In the genomic region with DNA sequence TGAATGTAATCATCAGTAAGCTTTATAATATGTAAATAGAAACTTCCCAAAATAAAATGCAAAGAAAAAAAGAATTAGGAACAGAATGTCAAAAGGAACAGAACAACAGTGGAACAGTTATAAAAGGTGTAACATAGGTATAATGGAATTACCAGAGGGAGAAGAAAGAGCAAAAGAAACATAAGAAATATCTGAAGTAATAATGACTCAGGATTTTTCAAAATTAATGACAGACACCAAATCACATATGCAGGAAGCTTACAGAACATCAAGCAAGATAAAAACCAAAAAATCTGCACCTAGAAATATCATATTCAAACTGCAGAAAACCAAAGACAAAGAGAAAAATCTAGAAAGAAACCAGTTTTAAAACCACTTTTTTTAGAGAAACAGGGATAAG, we compare ENCODE assay signal across 28 cellular contexts.
"Had no signal": no experiment of that assay in that cellular context is flagged by ENCODE, and none has a peak within 500 bp of the region (broad histone marks: within the 10 kb centered on the region; RNA-seq: fewer than 3 reads in every experiment).

No MANE protein-coding gene starts in this region.

- ATAC-seq: effector memory CD8-positive, alpha-beta T cell; esophagus mucosa; left lobe of liver; naive thymus-derived CD4-positive, alpha-beta T cell; right lobe of liver; stimulated activated memory B cell treated with anti-CD40 and anti-IgM and Interleukin-4, amounts not matched to agents 10 μg/mL and 1 μg/mL and 100 μg/mL, for 72 hours; upper lobe of right lung had no signal

- DNase-seq: activated CD4-positive, alpha-beta T cell treated with anti-CD3 and anti-CD28 coated beads for 1 hour; activated CD4-positive, alpha-beta T cell treated with anti-CD3 and anti-CD28 coated beads, Interleukin-2, amount 50 U/mL, for 48 hours; activated naive CD4-positive, alpha-beta T cell treated with anti-CD3 and anti-CD28 coated beads, Interleukin-2, amount 10 ng/mL, durations not matched to agents 7 days and 5 days; adrenal gland; dorsolateral prefrontal cortex; effector memory CD8-positive, alpha-beta T cell; foreskin melanocyte; glutamatergic neuron; immature natural killer cell; naive thymus-derived CD4-positive, alpha-beta T cell; occipital lobe; posterior cingulate gyrus; right lobe of liver; stimulated activated CD4-positive, alpha-beta T cell treated with anti-CD3 and anti-CD28 coated beads, Interleukin-2, amount 100 ng/mL, for 24 hours; SW 1271; upper lobe of right lung; WERI-Rb-1 had no signal

- H3K4me1 Mint-ChIP-seq: neural crest cell; stimulated activated memory B cell treated with anti-CD40 and anti-IgM and Interleukin-4, amounts not matched to agents 10 μg/mL and 1 μg/mL and 100 μg/mL, for 72 hours had no signal

- H3K4me2 ChIP-seq: hepatocyte had no signal

- H3K27me3 ChIP-seq: adrenal gland, breast epithelium, dorsolateral prefrontal cortex, hepatocyte, right lobe of liver, upper lobe of right lung had no signal

- H3K27ac ChIP-seq: breast epithelium, dorsolateral prefrontal cortex, hepatocyte, right lobe of liver, thoracic aorta, upper lobe of right lung, WERI-Rb-1 had no signal

- H3K4me3 Mint-ChIP-seq: activated naive CD4-positive, alpha-beta T cell treated with anti-CD3 and anti-CD28 coated beads, Interleukin-2, amount 10 ng/mL, durations not matched to agents 7 days and 5 days; central memory CD8-positive, alpha-beta T cell; immature natural killer cell; naive thymus-derived CD4-positive, alpha-beta T cell; neural crest cell; stimulated activated memory B cell treated with anti-CD40 and anti-IgM and Interleukin-4, amounts not matched to agents 10 μg/mL and 1 μg/mL and 100 μg/mL, for 72 hours had no signal

- H3K27me3 Mint-ChIP-seq: activated naive CD4-positive, alpha-beta T cell treated with anti-CD3 and anti-CD28 coated beads, Interleukin-2, amount 10 ng/mL, durations not matched to agents 7 days and 5 days; central memory CD8-positive, alpha-beta T cell; effector memory CD8-positive, alpha-beta T cell; naive thymus-derived CD4-positive, alpha-beta T cell; stimulated activated memory B cell treated with anti-CD40 and anti-IgM and Interleukin-4, amounts not matched to agents 10 μg/mL and 1 μg/mL and 100 μg/mL, for 72 hours had no signal

- H3K36me3 ChIP-seq: adrenal gland, breast epithelium, right lobe of liver, upper lobe of right lung, WERI-Rb-1 had no signal

- H3K79me2 ChIP-seq: hepatocyte had no signal

- H3K9me3 Mint-ChIP-seq: activated naive CD4-positive, alpha-beta T cell treated with anti-CD3 and anti-CD28 coated beads, Interleukin-2, amount 10 ng/mL, durations not matched to agents 7 days and 5 days; central memory CD8-positive, alpha-beta T cell; effector memory CD8-positive, alpha-beta T cell; immature natural killer cell; neural crest cell; stimulated activated memory B cell treated with anti-CD40 and anti-IgM and Interleukin-4, amounts not matched to agents 10 μg/mL and 1 μg/mL and 100 μg/mL, for 72 hours had no signal

- FAIRE-seq: endothelial cell of umbilical vein had no signal

- H2AFZ ChIP-seq: hepatocyte had no signal

- H3K4me1 ChIP-seq: breast epithelium, right lobe of liver, upper lobe of right lung had no signal

- H3K4me3 ChIP-seq: adrenal gland, breast epithelium, dorsolateral prefrontal cortex, hepatocyte, lung, right lobe of liver, skin epidermis, thoracic aorta, upper lobe of right lung had no signal

- H3K9me3 ChIP-seq: adrenal gland, breast epithelium, right lobe of liver, thoracic aorta, upper lobe of right lung had no signal

- H3K27ac Mint-ChIP-seq: activated naive CD4-positive, alpha-beta T cell treated with anti-CD3 and anti-CD28 coated beads, Interleukin-2, amount 10 ng/mL, durations not matched to agents 7 days and 5 days; immature natural killer cell; stimulated activated memory B cell treated with anti-CD40 and anti-IgM and Interleukin-4, amounts not matched to agents 10 μg/mL and 1 μg/mL and 100 μg/mL, for 72 hours had no signal
